In the genomic region with DNA sequence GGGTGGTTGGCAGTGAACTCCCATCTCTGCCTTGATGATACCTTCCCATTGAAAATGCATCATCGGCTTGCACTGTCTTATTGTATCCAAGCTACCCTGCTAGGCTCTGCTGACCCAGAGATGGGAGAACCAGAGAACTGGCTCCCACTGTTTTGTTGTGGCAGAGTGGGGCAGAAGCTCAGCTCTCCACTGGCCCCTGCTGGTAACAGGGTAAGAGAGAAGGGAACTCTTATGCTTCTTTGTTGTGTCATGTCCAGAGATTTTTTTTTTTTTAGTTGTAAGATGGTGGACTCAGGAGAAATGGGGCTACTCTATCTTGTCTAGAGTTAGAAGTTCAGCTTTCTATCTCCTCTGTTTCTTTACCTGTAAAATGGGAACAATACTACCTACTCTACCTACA, we compare ENCODE assay signal across 8 cellular contexts.
DNase-seq lines count a peak whose midpoint lies in the region; ATAC-seq and TF ChIP-seq lines count a peak whose summit lies in the region.

No MANE protein-coding gene starts in this region.

- H3K9me3 ChIP-seq in right atrium auricular region (no peaks in the 10 kb centered on the region), esophagus muscularis mucosa (peaks cover 0 to 12% (median 9%) of the 10 kb centered on the region in 4 donors)

- no peaks in the 10 kb centered on the region for H3K4me1 ChIP-seq in right atrium auricular region
- H3K4me1 ChIP-seq in esophagus muscularis mucosa, result no peaks in the 10 kb centered on the region

- H3K4me3 ChIP-seq in right atrium auricular region (no peak overlapping the region), esophagus muscularis mucosa (no peak overlapping the region)

- POLR2A ChIA-PET in RWPE1 (lab: Yijun Ruan, JAX; ENCODE audit: low non-redundant PET), result no interaction called here

- no peak for TF ChIP-seq EP300 in esophagus muscularis mucosa (IDR thresholded peaks at IDR 0.05)

- H3K27ac ChIP-seq in right atrium auricular region (no peak overlapping the region), RWPE1 (no peak overlapping the region), esophagus muscularis mucosa (replicated peaks in 1 of 4) (no peak overlapping the region)

- H3K4me1 Mint-ChIP-seq in stimulated activated naive B cell treated with anti-CD40 and anti-IgM and Interleukin-4, amounts not matched to agents 10 μg/mL and 1 μg/mL and 100 μg/mL, for 72 hours, result peaks cover 7 to 13% of the 10 kb centered on the region in 2 donors

- H3K36me3 ChIP-seq in right atrium auricular region (no peaks in the 10 kb centered on the region), esophagus muscularis mucosa (no peaks in the 10 kb centered on the region)

- WGBS in esophagus muscularis mucosa, result 100% methylated on average over 1 of the region's 1 CpG

- H3K27me3 ChIP-seq in right atrium auricular region (no peaks in the 10 kb centered on the region), esophagus muscularis mucosa (peaks cover 0 to 5% (median 0%) of the 10 kb centered on the region in 4 donors)

- H3K27ac Mint-ChIP-seq in stimulated activated naive B cell treated with anti-CD40 and anti-IgM and Interleukin-4, amounts not matched to agents 10 μg/mL and 1 μg/mL and 100 μg/mL, for 72 hours, result no peak overlapping the region

- TF ChIP-seq POLR2A in esophagus muscularis mucosa (IDR thresholded peaks at IDR 0.05; ENCODE audit: low read depth), result no peak

- no peak overlapping the region for H3K4me3 Mint-ChIP-seq in stimulated activated naive B cell treated with anti-CD40 and anti-IgM and Interleukin-4, amounts not matched to agents 10 μg/mL and 1 μg/mL and 100 μg/mL, for 72 hours

- DNase-seq in cardiac septum (ENCODE audit: low spot score) (peak; percentile 39), right atrium auricular region (ENCODE audit: low spot score) (no peak), RWPE1 (ENCODE audit: low spot score) (peak; percentile 30), glomerular visceral epithelial cell (ENCODE audit: extremely low spot score) (peak; percentile 42), esophagus muscularis mucosa (ENCODE audit: extremely low spot score) (no peak)
- no peak for DNase-seq in stimulated activated naive B cell treated with anti-CD40 and anti-IgM and Interleukin-4, amounts not matched to agents 10 μg/mL and 1 μg/mL and 100 μg/mL, for 72 hours

- peaks cover 0 to 3% of the 10 kb centered on the region in 2 donors for H3K36me3 Mint-ChIP-seq in stimulated activated naive B cell treated with anti-CD40 and anti-IgM and Interleukin-4, amounts not matched to agents 10 μg/mL and 1 μg/mL and 100 μg/mL, for 72 hours

- ATAC-seq in stimulated activated naive B cell treated with anti-CD40 and anti-IgM and Interleukin-4, amounts not matched to agents 10 μg/mL and 1 μg/mL and 100 μg/mL, for 72 hours (replicated peaks), result peak; percentile 51 to 67
- no peak for ATAC-seq in HG03175 (IDR thresholded peaks at IDR 0.05; ENCODE audit: unreplicated experiment)
- ATAC-seq in GM18517 (IDR thresholded peaks at IDR 0.05; ENCODE audit: unreplicated experiment), result no peak

- H3K27me3 Mint-ChIP-seq in stimulated activated naive B cell treated with anti-CD40 and anti-IgM and Interleukin-4, amounts not matched to agents 10 μg/mL and 1 μg/mL and 100 μg/mL, for 72 hours, result peaks cover 8 to 9% of the 10 kb centered on the region in 2 donors

- CTCF ChIA-PET in RWPE1 (lab: Yijun Ruan, JAX), result interaction anchor here (0.6 to 0.7 kb wide), 3 partner anchors 14 to 530 kb away, joined by 3 to 4 read pairs (median 4); no protein-coding TSS in a partner anchor

- intact Hi-C loops in cardiac septum (cut with DNase I) (no loop called here), esophagus muscularis mucosa (cut with DNase I) (no loop called here)

- H3K9me3 Mint-ChIP-seq in stimulated activated naive B cell treated with anti-CD40 and anti-IgM and Interleukin-4, amounts not matched to agents 10 μg/mL and 1 μg/mL and 100 μg/mL, for 72 hours, result no peaks in the 10 kb centered on the region

- TF ChIP-seq CTCF in right atrium auricular region (IDR thresholded peaks at IDR 0.05) (peak in 1 of 2 donors; percentile 49), RWPE1 (conservative IDR thresholded peaks at IDR 0.05; ENCODE audit: low read depth) (peak; percentile 16; the same call in 1 of the 2 replicates), esophagus muscularis mucosa (IDR thresholded peaks at IDR 0.05) (no peak)

Comparison
In these comparisons a context has a peak if more than half of its experiments do, and no peak if none do; other contexts are left out.
1. DNase-seq: peak in cardiac septum (single experiment), RWPE1 (single experiment) and glomerular visceral epithelial cell (single experiment); none in right atrium auricular region (single experiment), stimulated activated naive B cell treated with anti-CD40 and anti-IgM and Interleukin-4, amounts not matched to agents 10 μg/mL and 1 μg/mL and 100 μg/mL, for 72 hours (single experiment) and esophagus muscularis mucosa (single experiment).
2. ATAC-seq: peak in stimulated activated naive B cell treated with anti-CD40 and anti-IgM and Interleukin-4, amounts not matched to agents 10 μg/mL and 1 μg/mL and 100 μg/mL, for 72 hours (2 of 2); none in HG03175 (single experiment) and GM18517 (single experiment).